9 cellular contexts compared by ENCODE assay signal in genomic region chr12:6553051-6553868, GRCh38. TPM values are rescaled to one million over a fixed set of nuclear protein-coding genes. Genes with fewer than 3 reads are reported as not detected.
DNase-seq lines count a peak whose midpoint lies in the region; ATAC-seq, FAIRE-seq and TF ChIP-seq lines count a peak whose summit lies in the region.
"Had no signal": no experiment of that assay in that cellular context is flagged by ENCODE, and none has a peak within 500 bp of the region (broad histone marks: within the 10 kb centered on the region; RNA-seq: fewer than 3 reads in every experiment).

No MANE protein-coding gene starts in this region.

- ATAC-seq in T-helper 17 cell, result no peak
- no peak for ATAC-seq in HG03521 (IDR thresholded peaks at IDR 0.05; ENCODE audit: unreplicated experiment)
- no peak for ATAC-seq in GM18873 (IDR thresholded peaks at IDR 0.05; ENCODE audit: low FRiP score, unreplicated experiment)

- H3K4me3 Mint-ChIP-seq in T-helper 17 cell, result peak overlapping the region; percentile 94

- H3K9me3 ChIP-seq in T-helper 17 cell (ENCODE audit: control insufficient read depth, low read length, poor library complexity, severe bottlenecking), result no peaks in the 10 kb centered on the region

- peak overlapping the region; percentile 86 for H3K27ac Mint-ChIP-seq in T-helper 17 cell

- H3K27me3 Mint-ChIP-seq in T-helper 17 cell, result no peaks in the 10 kb centered on the region

- no peak for TF ChIP-seq POLR2A in GM12891 (IDR thresholded peaks at IDR 0.05; ENCODE audit: low read depth, low read length)

- DNase-seq in GM12891 (ENCODE audit: insufficient read length, low spot score) (no peak), T-helper 17 cell (no peak), foreskin fibroblast (peak; percentile 92 to 93), SK-N-DZ (ENCODE audit: low spot score) (no peak), OCI-M1 (lab: John Stamatoyannopoulos, UW) (no peak)

- H3K36me3 Mint-ChIP-seq in T-helper 17 cell (ENCODE audit: low read depth), result peaks cover 7% of the 10 kb centered on the region

- peak overlapping the region; percentile 91 for H3K4me3 ChIP-seq in foreskin fibroblast (ENCODE audit: low read depth in 1 of 2, low read length in 2 of 2)
- H3K4me3 ChIP-seq in skin epidermis, result peak overlapping the region in 2 of 7 experiments; percentile 67 to 69

- TF ChIP-seq CTCF in foreskin fibroblast (IDR thresholded peaks at IDR 0.05; ENCODE audit: low read depth, low read length), result no peak

- H3K27ac ChIP-seq in skin epidermis, result peak overlapping the region in 18 of 21 experiments; percentile 27 to 92 (median 84)
- H3K27ac ChIP-seq: KMS-11 had no signal

- FAIRE-seq in GM12891 (lab: Jason Lieb, UNC), result peak; percentile 77

- H3K4me1 Mint-ChIP-seq in T-helper 17 cell, result peaks cover 37% of the 10 kb centered on the region

TF ChIP-seq in GM12891, 5 proteins besides CTCF, POLR2A, EP300 and RAD21:
- no peak for TF ChIP-seq POU2F2 (IDR thresholded peaks at IDR 0.05; ENCODE audit: low read depth, low read length)
- no peak for TF ChIP-seq POLR2AphosphoS5 (IDR thresholded peaks at IDR 0.05; ENCODE audit: low read depth, low read length)
- no peak for TF ChIP-seq TAF1 (IDR thresholded peaks at IDR 0.05; ENCODE audit: low read depth, low read length)
- TF ChIP-seq PAX5 (IDR thresholded peaks at IDR 0.05; ENCODE audit: insufficient read depth, low read length, severe bottlenecking), result no peak
- TF ChIP-seq SPI1 (IDR thresholded peaks at IDR 0.05; ENCODE audit: low read depth, low read length), result no peak

RNA-seq across cellular contexts. Expression of gene IFFO1, which starts 2.6 kb away (rescaled TPM):
- 9.9 TPM for polyA plus RNA-seq in GM12891 (2012; ENCODE audit: low read depth, missing spikeins)
- total RNA-seq in T-helper 17 cell, result 10 to 100 TPM; 29.3 to 37.3 TPM
- 21.3 and 26.0 TPM in 2 replicates for polyA plus RNA-seq in SK-N-DZ (2014; cell fraction: cytosol; rRNA removed)
- polyA plus RNA-seq in SK-N-DZ (2014; cell fraction: nucleus; rRNA removed), result 84.3 and 84.6 TPM in 2 replicates

RNA-seq across cellular contexts. Expression of gene NOP2, which starts 14.8 kb away (rescaled TPM):
- polyA plus RNA-seq in GM12891 (2012; ENCODE audit: low read depth, missing spikeins), result 56.8 TPM
- total RNA-seq in T-helper 17 cell, result 100 to 1,000 TPM in 1 of 2 donors, 10 to 100 TPM in 1; 90.0 to 122 TPM
- 98.4 and 102 TPM in 2 replicates for polyA plus RNA-seq in SK-N-DZ (2014; cell fraction: cytosol; rRNA removed)
- polyA plus RNA-seq in SK-N-DZ (2014; cell fraction: nucleus; rRNA removed), result 461 and 536 TPM in 2 replicates

RNA-seq across cellular contexts. Expression of gene GAPDH, which starts 18.9 kb away (rescaled TPM):
- polyA plus RNA-seq in GM12891 (2012; ENCODE audit: low read depth, missing spikeins), result 8,862 TPM
- 100 to 1,000 TPM; 640 to 695 TPM for total RNA-seq in T-helper 17 cell
- polyA plus RNA-seq in SK-N-DZ (2014; cell fraction: cytosol; rRNA removed), result 4,691 and 5,509 TPM in 2 replicates
- polyA plus RNA-seq in SK-N-DZ (2014; cell fraction: nucleus; rRNA removed), result 2,355 and 2,713 TPM in 2 replicates

RNA-seq across cellular contexts. Expression of gene CHD4, which starts 53.9 kb away (rescaled TPM):
- polyA plus RNA-seq in GM12891 (2012; ENCODE audit: low read depth, missing spikeins), result 101 TPM
- total RNA-seq in T-helper 17 cell, result 100 to 1,000 TPM; 461 to 574 TPM
- 266 and 275 TPM in 2 replicates for polyA plus RNA-seq in SK-N-DZ (2014; cell fraction: cytosol; rRNA removed)
- 459 and 474 TPM in 2 replicates for polyA plus RNA-seq in SK-N-DZ (2014; cell fraction: nucleus; rRNA removed)

RNA-seq across cellular contexts. Expression of gene NCAPD2, which starts 59.4 kb away (rescaled TPM):
- polyA plus RNA-seq in GM12891 (2012; ENCODE audit: low read depth, missing spikeins), result 48.3 TPM
- total RNA-seq in T-helper 17 cell, result 10 to 100 TPM; 16.9 to 24.3 TPM
- 91.5 and 151 TPM in 2 replicates for polyA plus RNA-seq in SK-N-DZ (2014; cell fraction: cytosol; rRNA removed)
- 64.8 and 103 TPM in 2 replicates for polyA plus RNA-seq in SK-N-DZ (2014; cell fraction: nucleus; rRNA removed)

Comparison
In these comparisons a context has a peak if more than half of its experiments do, and no peak if none do; other contexts are left out.
1. DNase-seq: peak in foreskin fibroblast (2 of 2); none in GM12891 (single experiment), T-helper 17 cell (0 of 3), SK-N-DZ (single experiment) and OCI-M1 (single experiment).